In genomic region chr10:50501478-50501877, GRCh38 we compare ENCODE assay signal across 13 cellular contexts.
DNase-seq lines count a peak whose midpoint lies in the region; ATAC-seq, FAIRE-seq and TF ChIP-seq lines count a peak whose summit lies in the region.
"Had no signal": no experiment of that assay in that cellular context is flagged by ENCODE, and none has a peak within 500 bp of the region (broad histone marks: within the 10 kb centered on the region; RNA-seq: fewer than 3 reads in every experiment).

No MANE protein-coding gene starts in this region.

- no peaks in the 10 kb centered on the region for H3K27me3 Mint-ChIP-seq in astrocyte (ENCODE audit: low read depth, unreplicated experiment)
- H3K27me3 Mint-ChIP-seq: progenitor cell of endocrine pancreas had no signal

- peaks cover 12% of the 10 kb centered on the region for H3K4me1 Mint-ChIP-seq in astrocyte (ENCODE audit: low read depth, unreplicated experiment)

- DNase-seq in AG08395 (ENCODE audit: low spot score), result peak; percentile 33
- DNase-seq in HT-29 (ENCODE audit: low spot score), result peak; percentile 11
- DNase-seq in astrocyte (ENCODE audit: low read depth), result peak; percentile 68
- DNase-seq in kidney tubule cell (ENCODE audit: low spot score), result peak; percentile 6
- no peak for DNase-seq in OCI-M1 (lab: John Stamatoyannopoulos, UW)
- DNase-seq in GOT3 (lab: John Stamatoyannopoulos, UW), result no peak
- DNase-seq in lower leg skin (ENCODE audit: low spot score in 2 of 2), result no peak
- DNase-seq: activated naive CD4-positive, alpha-beta T cell; immature natural killer cell; mucosa of descending colon had no signal

- H3K9me3 Mint-ChIP-seq in astrocyte (ENCODE audit: unreplicated experiment), result no peaks in the 10 kb centered on the region
- H3K9me3 Mint-ChIP-seq: immature natural killer cell had no signal

- ATAC-seq in HG03039 (IDR thresholded peaks at IDR 0.05; ENCODE audit: unreplicated experiment), result no peak

- H3K4me3 ChIP-seq in astrocyte (ENCODE audit: insufficient read depth, low read depth, low read length) (no peak overlapping the region), lower leg skin (ENCODE audit: low read depth, poor library complexity, severe bottlenecking) (no peak overlapping the region)
- H3K4me3 ChIP-seq: mucosa of descending colon had no signal

- H3K9me3 ChIP-seq in astrocyte (ENCODE audit: insufficient read depth, low read depth, low read length), result no peaks in the 10 kb centered on the region
- H3K9me3 ChIP-seq: mucosa of descending colon had no signal

- H3K36me3 ChIP-seq in astrocyte (ENCODE audit: insufficient read depth, low read length), result no peaks in the 10 kb centered on the region

- no peak overlapping the region for H2AFZ ChIP-seq in astrocyte (ENCODE audit: low read depth, low read length)

- no peak overlapping the region for H3K4me3 Mint-ChIP-seq in astrocyte (ENCODE audit: unreplicated experiment)
- H3K4me3 Mint-ChIP-seq: immature natural killer cell; T-helper 1 cell treated with Interleukin-12 subunit alpha and Interleukin-12 subunit beta and Interleukin-4 antibody, amounts not matched to agents 30 μg/mL and 1 μg/mL, for 36 hours had no signal

- H3K27me3 ChIP-seq in astrocyte (ENCODE audit: insufficient read depth, low read length), result no peaks in the 10 kb centered on the region

- H4K20me1 ChIP-seq in astrocyte (ENCODE audit: insufficient read depth, low read length), result peaks cover 6% of the 10 kb centered on the region

- WGBS in lower leg skin, 2 donors, result 47 to 52% methylated on average over 2 of the region's 2 CpGs

- FAIRE-seq in astrocyte (lab: Jason Lieb, UNC), result no peak

- H3K4me2 ChIP-seq in astrocyte (ENCODE audit: low read length), result no peak overlapping the region

- no peaks in the 10 kb centered on the region for H3K79me2 ChIP-seq in astrocyte (ENCODE audit: insufficient read depth, low read length)

- peaks cover 6% of the 10 kb centered on the region for H3K4me1 ChIP-seq in astrocyte (ENCODE audit: insufficient read depth, low read length)

- no peak overlapping the region for H3K27ac ChIP-seq in astrocyte (ENCODE audit: low read depth, low read length)

- H3K9ac ChIP-seq in astrocyte (ENCODE audit: low read length), result no peak overlapping the region

- TF ChIP-seq POLR2A in lower leg skin (IDR thresholded peaks at IDR 0.05), result no peak

- TF ChIP-seq CTCF in astrocyte (IDR thresholded peaks at IDR 0.05; ENCODE audit: insufficient read depth, low read depth, low read length), result no peak
- no peak for TF ChIP-seq CTCF in lower leg skin (IDR thresholded peaks at IDR 0.05)

- no peaks in the 10 kb centered on the region for H3K36me3 Mint-ChIP-seq in astrocyte (ENCODE audit: low read depth, unreplicated experiment)

- intact Hi-C loops in lower leg skin (cut with DNase I; ENCODE audit: low total_unique reads), result no loop called here

- no peak overlapping the region for H3K27ac Mint-ChIP-seq in astrocyte (ENCODE audit: unreplicated experiment)
- H3K27ac Mint-ChIP-seq: progenitor cell of endocrine pancreas had no signal

Comparison
In these comparisons a context has a peak if more than half of its experiments do, and no peak if none do; other contexts are left out.
1. DNase-seq: peak in AG08395 (single experiment), HT-29 (single experiment), astrocyte (single experiment) and kidney tubule cell (single experiment); none in OCI-M1 (single experiment), GOT3 (single experiment) and lower leg skin (0 of 2).